Comparison of ENCODE assay signal across 9 cellular contexts in the genomic region with DNA sequence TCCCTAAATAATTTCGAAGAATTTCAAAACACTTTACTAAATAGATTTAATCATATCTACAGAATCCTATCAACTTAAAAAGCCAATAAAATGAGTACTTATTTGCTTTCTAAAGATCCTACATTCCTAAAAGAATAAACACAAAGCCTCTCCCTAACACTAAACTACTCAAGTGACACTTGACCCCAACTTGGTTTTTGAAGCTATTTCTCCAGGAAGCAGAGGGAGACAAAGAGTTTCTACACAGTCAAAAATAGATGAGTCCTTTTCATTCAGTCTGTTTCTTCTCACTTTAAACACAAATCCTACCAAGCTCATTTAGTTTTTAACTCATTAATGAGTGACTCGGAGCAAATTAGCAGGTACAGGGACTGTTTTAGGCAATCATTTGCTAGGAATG. TPM values are rescaled to one million over a fixed set of nuclear protein-coding genes. Genes with fewer than 3 reads are reported as not detected.
DNase-seq lines count a peak whose midpoint lies in the region; FAIRE-seq and TF ChIP-seq lines count a peak whose summit lies in the region.
"Had no signal": no experiment of that assay in that cellular context is flagged by ENCODE, and none has a peak within 500 bp of the region (broad histone marks: within the 10 kb centered on the region; RNA-seq: fewer than 3 reads in every experiment).

No MANE protein-coding gene starts in this region.

- FAIRE-seq in small intestine (lab: Jason Lieb, UNC), result no peak

- peaks cover 6% of the 10 kb centered on the region for H3K36me3 ChIP-seq in iPS-18a (ENCODE audit: control insufficient read depth, low read depth, low read length)
- H3K36me3 ChIP-seq in small intestine (ENCODE audit: control insufficient read depth in 2 of 2, insufficient read depth in 2 of 2, low read length in 2 of 2), result no peaks in the 10 kb centered on the region

- H3K27ac ChIP-seq in VCaP (peak overlapping the region; percentile 85; the same call in 1 of the 2 replicates), iPS-18a (ENCODE audit: low read length) (no peak overlapping the region), small intestine (ENCODE audit: low read depth in 1 of 2, low read length in 1 of 2) (no peak overlapping the region)

- no peak overlapping the region for H3K9ac ChIP-seq in iPS-18a (ENCODE audit: low read length)

- DNase-seq in HFF-Myc (ENCODE audit: extremely low read depth, low read depth), result no peak
- peak; percentile 15 for DNase-seq in small intestine
- no peak for DNase-seq in mesenteric fat pad (ENCODE audit: low spot score)
- no peak for DNase-seq in DMS 273 treated with DMSO at 0.1 percent for 48 hours (lab: John Stamatoyannopoulos, UW)
- DNase-seq in iPS-NIHi11 (ENCODE audit: low spot score), result no peak
- DNase-seq: NCI-H187, nucleus accumbens had no signal

- no peaks in the 10 kb centered on the region for H3K9me3 ChIP-seq in iPS-18a (ENCODE audit: control insufficient read depth, low read depth, low read length)
- H3K9me3 ChIP-seq in small intestine (ENCODE audit: control insufficient read depth, low read depth), result no peaks in the 10 kb centered on the region

- peaks cover 19% of the 10 kb centered on the region for H3K4me1 ChIP-seq in iPS-18a (ENCODE audit: control insufficient read depth, low read depth, low read length)
- H3K4me1 ChIP-seq in small intestine (ENCODE audit: control insufficient read depth in 2 of 2, insufficient read depth in 1 of 2, low read depth in 1 of 2, low read length in 1 of 2), result peaks cover 2 to 3% of the 10 kb centered on the region in 2 donors

- TF ChIP-seq CTCF in HFF-Myc (IDR thresholded peaks at IDR 0.05; ENCODE audit: low read depth, low read length, missing control alignments) (no peak), VCaP (conservative IDR thresholded peaks at IDR 0.05) (no peak)

- WGBS in small intestine, 3 donors, result 15 to 45% (median 37%) methylated on average over 2 of the region's 2 CpGs

- H3K4me3 ChIP-seq in HFF-Myc (replicated peaks; ENCODE audit: low read depth, low read length) (peak overlapping the region; percentile 94), iPS-18a (ENCODE audit: low read length) (peak overlapping the region; percentile 95), small intestine (ENCODE audit: low read depth in 1 of 2, low read length in 2 of 2) (peak overlapping the region in 1 of 2 donors; percentile 70)

- no peaks in the 10 kb centered on the region for H3K27me3 ChIP-seq in iPS-18a (ENCODE audit: control insufficient read depth, insufficient read depth, low read length)
- H3K27me3 ChIP-seq in small intestine (ENCODE audit: control insufficient read depth in 2 of 2, insufficient read depth in 2 of 2, low read length in 2 of 2), result no peaks in the 10 kb centered on the region

RNA-seq across cellular contexts. Expression of a gene that starts 2.1 kb away (rescaled TPM):
- polyA plus RNA-seq in small intestine, result 10 to 100 TPM; 26.2 to 39.8 (median 29.3) TPM
- 46.3 TPM for total RNA-seq in mesenteric fat pad
